17 cellular contexts compared by ENCODE assay signal in the genomic region with DNA sequence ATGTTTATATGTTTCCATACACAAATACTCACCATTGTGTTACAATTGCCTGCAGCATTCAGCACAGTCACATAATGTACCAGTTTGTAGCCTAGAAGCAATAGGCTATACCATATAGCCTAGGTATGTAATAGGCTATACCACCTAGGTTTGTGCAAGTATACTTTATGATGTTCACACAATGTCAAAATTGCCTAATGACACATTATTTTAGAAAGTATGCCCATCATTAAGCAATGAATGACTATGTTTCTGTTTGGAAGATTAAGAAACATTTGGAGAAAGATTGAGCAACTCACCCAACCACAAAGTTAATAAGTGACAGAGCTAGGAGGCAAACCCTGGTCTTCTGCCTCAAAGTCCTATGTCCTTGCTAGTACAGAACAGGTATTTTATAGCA.
DNase-seq lines count a peak whose midpoint lies in the region; ATAC-seq and TF ChIP-seq lines count a peak whose summit lies in the region.
"Had no signal": no experiment of that assay in that cellular context is flagged by ENCODE, and none has a peak within 500 bp of the region (broad histone marks: within the 10 kb centered on the region; RNA-seq: fewer than 3 reads in every experiment).

No MANE protein-coding gene starts in this region.

- H3K4me1 Mint-ChIP-seq in immature natural killer cell (no peaks in the 10 kb centered on the region), endothelial cell (ENCODE audit: unreplicated experiment) (no peaks in the 10 kb centered on the region)
- H3K4me1 Mint-ChIP-seq: activated B cell treated with CpG ODN at 0.5 μM for 24 hours; activated naive CD4-positive, alpha-beta T cell treated with anti-CD3 and anti-CD28 coated beads, Interleukin-2, amount 10 ng/mL, durations not matched to agents 7 days and 5 days had no signal

- H3K27me3 ChIP-seq in adipocyte (replicated peaks; ENCODE audit: control insufficient read depth, insufficient read depth, low read length) = no peaks in the 10 kb centered on the region
- H3K27me3 ChIP-seq: hepatocyte had no signal

- no peaks in the 10 kb centered on the region for H3K36me3 Mint-ChIP-seq in immature natural killer cell
- H3K36me3 Mint-ChIP-seq in endothelial cell (ENCODE audit: low read depth, unreplicated experiment) = no peaks in the 10 kb centered on the region
- H3K36me3 Mint-ChIP-seq: activated naive CD4-positive, alpha-beta T cell treated with anti-CD3 and anti-CD28 coated beads, Interleukin-2, amount 10 ng/mL, durations not matched to agents 7 days and 5 days had no signal

- H3K27ac Mint-ChIP-seq in immature natural killer cell (no peak overlapping the region), endothelial cell (ENCODE audit: unreplicated experiment) (no peak overlapping the region)
- H3K27ac Mint-ChIP-seq: activated B cell treated with CpG ODN at 0.5 μM for 24 hours; activated naive CD4-positive, alpha-beta T cell treated with anti-CD3 and anti-CD28 coated beads, Interleukin-2, amount 10 ng/mL, durations not matched to agents 7 days and 5 days had no signal

- TF ChIP-seq CTCF in endothelial cell (IDR thresholded peaks at IDR 0.05; ENCODE audit: unreplicated experiment) = no peak

- ATAC-seq in HG02759 (IDR thresholded peaks at IDR 0.05; ENCODE audit: unreplicated experiment) = peak; percentile 43
- ATAC-seq: Panc1 had no signal

- H3K27me3 Mint-ChIP-seq in immature natural killer cell (ENCODE audit: low read depth in 3 of 3) (peaks cover 0 to 8% (median 1%) of the 10 kb centered on the region in 3 donors), endothelial cell (ENCODE audit: unreplicated experiment) (no peaks in the 10 kb centered on the region)
- H3K27me3 Mint-ChIP-seq: activated B cell treated with CpG ODN at 0.5 μM for 24 hours; activated naive CD4-positive, alpha-beta T cell treated with anti-CD3 and anti-CD28 coated beads, Interleukin-2, amount 10 ng/mL, durations not matched to agents 7 days and 5 days had no signal

- DNase-seq in AG08395 (ENCODE audit: low spot score) (peak; percentile 15), adipocyte (ENCODE audit: low read depth) (peak; percentile 81), kidney glomerular epithelial cell (lab: John Stamatoyannopoulos, UW) (peak; percentile 15), immature natural killer cell (no peak), NCI-H446 (lab: John Stamatoyannopoulos, UW) (no peak), endothelial cell (ENCODE audit: low spot score) (no peak), SW 1271 (lab: John Stamatoyannopoulos, UW) (no peak)
- DNase-seq: activated B cell treated with CpG ODN at 0.5 μM for 24 hours; activated naive CD4-positive, alpha-beta T cell treated with anti-CD3 and anti-CD28 coated beads, Interleukin-2, amount 10 ng/mL, durations not matched to agents 7 days and 5 days; DMS 273 treated with DMSO at 0.1 percent for 48 hours; lower lobe of right lung; NCI-H187; NCI-H524; stimulated activated naive CD4-positive, alpha-beta T cell had no signal

- H3K9me3 ChIP-seq in adipocyte (ENCODE audit: control insufficient read depth, low read length) = no peaks in the 10 kb centered on the region
- H3K9me3 ChIP-seq: lower lobe of right lung had no signal

- no peaks in the 10 kb centered on the region for H3K36me3 ChIP-seq in adipocyte (ENCODE audit: control insufficient read depth, insufficient read depth, low read length, severe bottlenecking)
- H3K36me3 ChIP-seq: lower lobe of right lung had no signal

- H3K4me1 ChIP-seq in adipocyte (ENCODE audit: control insufficient read depth, insufficient read depth, low read length) = peaks cover 53% of the 10 kb centered on the region
- H3K4me1 ChIP-seq: lower lobe of right lung had no signal

- H3K9me3 Mint-ChIP-seq in immature natural killer cell (peaks cover 0 to 2% (median 0%) of the 10 kb centered on the region in 6 donors), endothelial cell (ENCODE audit: unreplicated experiment) (no peaks in the 10 kb centered on the region)
- H3K9me3 Mint-ChIP-seq: activated naive CD4-positive, alpha-beta T cell treated with anti-CD3 and anti-CD28 coated beads, Interleukin-2, amount 10 ng/mL, durations not matched to agents 7 days and 5 days had no signal

- no peak overlapping the region for H3K4me3 ChIP-seq in adipocyte (ENCODE audit: low read length)
- H3K4me3 ChIP-seq: hepatocyte, lower lobe of right lung had no signal

- no peak overlapping the region for H3K4me3 Mint-ChIP-seq in immature natural killer cell
- H3K4me3 Mint-ChIP-seq in endothelial cell (ENCODE audit: unreplicated experiment) = no peak overlapping the region
- H3K4me3 Mint-ChIP-seq: activated B cell treated with CpG ODN at 0.5 μM for 24 hours; activated naive CD4-positive, alpha-beta T cell treated with anti-CD3 and anti-CD28 coated beads, Interleukin-2, amount 10 ng/mL, durations not matched to agents 7 days and 5 days had no signal

- peak overlapping the region; percentile 52 for H3K9ac ChIP-seq in adipocyte (ENCODE audit: low read length)

Comparison
In these comparisons a context has a peak if more than half of its experiments do, and no peak if none do; other contexts are left out.
1. DNase-seq: peak in AG08395 (single experiment), adipocyte (single experiment) and kidney glomerular epithelial cell (single experiment); none in immature natural killer cell (0 of 3), NCI-H446 (0 of 2), endothelial cell (single experiment) and SW 1271 (0 of 2).